In genomic region chr22:50209893-50210292, GRCh38 we compare ENCODE assay signal across 1 cellular context.
TF ChIP-seq lines count a peak whose summit lies in the region.

No MANE protein-coding gene starts in this region.

TF ChIP-seq in endothelial cell of umbilical vein, 7 proteins besides CTCF, POLR2A, EP300 and RAD21:
- TF ChIP-seq MYC (IDR thresholded peaks at IDR 0.05; ENCODE audit: low read depth, low read length) (no peak), GATA2 (IDR thresholded peaks at IDR 0.05; ENCODE audit: insufficient read depth, insufficient read length, low read depth, low read length) (no peak), JUN (IDR thresholded peaks at IDR 0.05; ENCODE audit: borderline replicate concordance, insufficient read depth, insufficient read length, low read depth) (no peak), POLR2AphosphoS5 (IDR thresholded peaks at IDR 0.05; ENCODE audit: insufficient read depth, low read depth, low read length) (no peak), FOS (IDR thresholded peaks at IDR 0.05; ENCODE audit: borderline replicate concordance, insufficient read depth, low read length) (no peak), MAX (IDR thresholded peaks at IDR 0.05; ENCODE audit: insufficient read depth, insufficient read length) (no peak), EZH2 (IDR thresholded peaks at IDR 0.05; ENCODE audit: borderline replicate concordance, low read depth, low read length, severe bottlenecking) (no peak)
TF ChIP-seq in endothelial cell of umbilical vein: peak in this region for 0.
